ENCODE assay signal across 20 cellular contexts in genomic region chr4:100548209-100548579, GRCh38.
"Had no signal": no experiment of that assay in that cellular context is flagged by ENCODE, and none has a peak within 500 bp of the region (broad histone marks: within the 10 kb centered on the region; RNA-seq: fewer than 3 reads in every experiment).

No MANE protein-coding gene starts in this region.

- H3K36me3 ChIP-seq: esophagus squamous epithelium, right lobe of liver, spleen, tibial nerve, upper lobe of right lung, vagina had no signal

- H3K4me1 ChIP-seq: esophagus squamous epithelium, foreskin keratinocyte, psoas muscle, right lobe of liver, spleen, testis, tibial nerve, upper lobe of right lung, vagina had no signal

- H3K4me3 ChIP-seq: esophagus squamous epithelium, psoas muscle, right lobe of liver, spleen, testis, tibial nerve, upper lobe of right lung, vagina had no signal

- ATAC-seq: effector memory CD8-positive, alpha-beta T cell; foreskin keratinocyte; left cardiac atrium; psoas muscle; right lobe of liver; stimulated activated memory B cell treated with anti-CD40 and anti-IgM and Interleukin-4, amounts not matched to agents 10 μg/mL and 1 μg/mL and 100 μg/mL, for 72 hours; upper lobe of right lung had no signal

- H3K9me3 ChIP-seq: esophagus squamous epithelium, psoas muscle, right lobe of liver, spleen, testis, tibial nerve, upper lobe of right lung, vagina had no signal

- DNase-seq: effector memory CD8-positive, alpha-beta T cell; esophagus squamous epithelium; foreskin keratinocyte; immature natural killer cell; kidney; left cardiac atrium; naive B cell; nephron progenitor cell; psoas muscle; retina; right lobe of liver; spleen; stimulated activated CD4-positive, alpha-beta T cell treated with anti-CD3 and anti-CD28 coated beads, Interleukin-15, amount 100 ng/mL, for 24 hours; stimulated activated CD4-positive, alpha-beta T cell treated with anti-CD3 and anti-CD28 coated beads, Interleukin-1b, Interleukin-23, amount 100 ng/mL, for 48 hours; stimulated activated CD4-positive, alpha-beta T cell treated with anti-CD3 and anti-CD28 coated beads, Interleukin-4, amount 100 ng/mL, for 24 hours; testis; upper lobe of right lung had no signal

- H3K27me3 ChIP-seq: esophagus squamous epithelium, right lobe of liver, spleen, testis, tibial nerve, upper lobe of right lung, vagina had no signal

- H3K27ac ChIP-seq: esophagus squamous epithelium, foreskin keratinocyte, psoas muscle, right lobe of liver, spleen, testis, tibial nerve, upper lobe of right lung, vagina had no signal
